ENCODE assay signal across 8 cellular contexts in the genomic region with DNA sequence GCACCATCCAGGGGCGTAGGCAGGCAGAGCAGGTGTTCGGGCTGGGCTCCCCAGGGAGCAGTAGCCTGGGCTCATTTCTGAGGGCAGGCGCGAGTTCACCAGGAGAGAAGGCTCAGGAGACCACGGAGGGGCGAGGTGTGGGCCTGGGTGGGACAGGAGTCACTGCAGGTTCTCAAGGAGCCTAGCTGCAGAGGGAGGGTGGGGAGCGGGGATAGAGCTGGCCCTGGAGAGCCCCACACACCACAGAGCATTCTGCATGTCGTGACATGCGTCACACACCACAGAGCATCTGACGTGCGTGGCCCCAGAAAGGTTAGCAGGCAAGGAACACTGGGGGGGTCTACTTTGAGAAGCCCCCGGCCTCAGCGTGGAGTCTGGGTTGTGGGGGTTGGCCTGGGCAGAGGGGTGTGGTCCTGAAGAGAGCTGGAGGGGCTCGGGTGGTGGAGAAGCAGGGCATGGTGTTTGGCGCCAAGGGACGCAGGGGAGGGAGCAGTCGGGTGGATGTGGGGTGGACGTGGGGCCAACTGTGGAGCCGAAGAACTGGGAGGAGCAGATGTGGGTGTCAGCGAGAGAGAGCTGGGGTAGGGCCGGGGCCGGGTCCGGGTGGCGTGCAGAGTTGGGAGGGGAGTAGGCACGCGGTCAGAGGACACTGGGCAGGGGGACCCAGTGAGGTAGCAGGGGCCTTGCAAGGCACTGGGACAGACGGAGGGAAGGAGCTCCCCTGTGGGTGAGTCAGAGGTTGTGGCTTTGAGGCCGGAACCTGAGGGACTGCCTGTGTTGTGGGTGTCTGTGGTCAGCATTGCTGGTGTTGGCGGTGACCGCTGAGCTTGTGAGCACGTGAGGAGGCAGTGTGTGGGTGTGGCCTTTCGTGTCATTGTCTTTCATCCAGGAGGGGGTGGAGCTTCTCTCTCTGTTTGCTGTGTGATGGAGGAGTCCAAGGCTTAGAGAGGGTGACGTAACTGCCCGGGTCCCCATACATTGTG. TPM values are rescaled to one million over a fixed set of nuclear protein-coding genes. Genes with fewer than 3 reads are reported as not detected.
DNase-seq lines count a peak whose midpoint lies in the region; ATAC-seq and TF ChIP-seq lines count a peak whose summit lies in the region.

No MANE protein-coding gene starts in this region.

- ATAC-seq in left lobe of liver, result no peak

- no peak overlapping the region for H2AFZ ChIP-seq in fibroblast of lung (ENCODE audit: low read length)

- DNase-seq in stimulated activated CD4-positive, alpha-beta T cell treated with anti-CD3 and anti-CD28 coated beads, Interleukin-15, amount 100 ng/mL, for 24 hours, result peak; percentile 56
- DNase-seq in stimulated activated CD4-positive, alpha-beta T cell treated with anti-CD3 and anti-CD28 coated beads, Interleukin-4, amount 100 ng/mL, for 1 hour, result no peak
- DNase-seq in RPMI7951 (ENCODE audit: low read depth) (peak; percentile 92), fibroblast of lung (ENCODE audit: low read depth in 2 of 2) (peak; percentile 86 to 92), left lobe of liver (ENCODE audit: low spot score) (no peak), coronary artery (ENCODE audit: low spot score) (no peak), RWPE1 (ENCODE audit: low spot score) (no peak)
- DNase-seq in stimulated activated CD8-positive, alpha-beta memory T cell treated with anti-CD3 and anti-CD28 coated beads, Interleukin-4, amount 100 ng/mL, for 4 hours (ENCODE audit: low read depth in 2 of 2, low spot score in 1 of 2), result peak; percentile 9 to 32

- peaks cover 52% of the 10 kb centered on the region for H3K36me3 ChIP-seq in fibroblast of lung (ENCODE audit: control insufficient read depth, insufficient read depth, low read length)

- POLR2A ChIA-PET in RWPE1 (lab: Yijun Ruan, JAX; ENCODE audit: low non-redundant PET), result no interaction called here

- no peaks in the 10 kb centered on the region for H3K9me3 ChIP-seq in fibroblast of lung (ENCODE audit: control insufficient read depth, insufficient read depth, low read depth, low read length)

- no peaks in the 10 kb centered on the region for H3K4me1 ChIP-seq in fibroblast of lung (ENCODE audit: control insufficient read depth, extremely low read depth, insufficient read depth, low read length)

- H3K4me3 ChIP-seq in fibroblast of lung (replicated peaks in 1 of 4; ENCODE audit: control extremely low read depth in 1 of 4, insufficient read depth in 1 of 4, low read depth in 3 of 4, low read length in 4 of 4), result no peak overlapping the region
- H3K4me3 ChIP-seq in coronary artery, result no peak overlapping the region

- H3K9ac ChIP-seq in fibroblast of lung (ENCODE audit: insufficient read depth, low read length), result no peak overlapping the region

- peaks cover 7% of the 10 kb centered on the region for H3K79me2 ChIP-seq in fibroblast of lung (ENCODE audit: control insufficient read depth, insufficient read depth, low read length)

- H4K20me1 ChIP-seq in fibroblast of lung (ENCODE audit: control insufficient read depth, extremely low read depth, insufficient read depth, low read length), result peaks cover 2% of the 10 kb centered on the region

- H3K27me3 ChIP-seq in fibroblast of lung (ENCODE audit: control insufficient read depth, insufficient read depth, low read length), result no peaks in the 10 kb centered on the region

- no peak overlapping the region for H3K27ac ChIP-seq in fibroblast of lung (ENCODE audit: insufficient read depth, low read length)
- no peak overlapping the region for H3K27ac ChIP-seq in coronary artery
- no peak overlapping the region for H3K27ac ChIP-seq in RWPE1

- CTCF ChIA-PET in RWPE1 (lab: Yijun Ruan, JAX), result interaction anchor here (1.0 kb wide), 1 partner anchor 45 kb away, joined by 3 read pairs; no protein-coding TSS in a partner anchor

- H3K4me2 ChIP-seq in fibroblast of lung (ENCODE audit: extremely low read depth, insufficient read depth, low read length), result no peak overlapping the region

- no peak for TF ChIP-seq CTCF in fibroblast of lung (conservative IDR thresholded peaks at IDR 0.05 in 1 of 2, IDR thresholded peaks at IDR 0.05 in 1 of 2; ENCODE audit: low read depth in 1 of 2, low read length in 2 of 2)
- no peak for TF ChIP-seq CTCF in coronary artery (IDR thresholded peaks at IDR 0.05)
- TF ChIP-seq CTCF in RWPE1 (conservative IDR thresholded peaks at IDR 0.05; ENCODE audit: low read depth), result no peak

RNA-seq across cellular contexts. Expression of a gene that starts 25.5 kb away (rescaled TPM):
- total RNA-seq in RPMI7951 (2014; rRNA removed; shearing (Covaris generic)), result 96.7 and 107 TPM in 2 replicates
- total RNA-seq in fibroblast of lung (378 and 428 TPM in 2 replicates), left lobe of liver (71.9 TPM)
- 198 and 210 TPM in 2 replicates for polyA plus RNA-seq in fibroblast of lung
- 279 and 284 TPM in 2 replicates for polyA plus RNA-seq in fibroblast of lung (2012)
- 222 and 235 TPM in 2 replicates for polyA minus RNA-seq in fibroblast of lung (ENCODE audit: low replicate concordance)

Comparison
In these comparisons a context has a peak if more than half of its experiments do, and no peak if none do; other contexts are left out.
1. DNase-seq: peak in stimulated activated CD4-positive, alpha-beta T cell treated with anti-CD3 and anti-CD28 coated beads, Interleukin-15, amount 100 ng/mL, for 24 hours (single experiment), RPMI7951 (single experiment), fibroblast of lung (2 of 2) and stimulated activated CD8-positive, alpha-beta memory T cell treated with anti-CD3 and anti-CD28 coated beads, Interleukin-4, amount 100 ng/mL, for 4 hours (2 of 2); none in stimulated activated CD4-positive, alpha-beta T cell treated with anti-CD3 and anti-CD28 coated beads, Interleukin-4, amount 100 ng/mL, for 1 hour (single experiment), left lobe of liver (single experiment), coronary artery (single experiment) and RWPE1 (single experiment).